In genomic region chr2:113240915-113241911, GRCh38 we compare ENCODE assay signal across 9 cellular contexts. TPM values are rescaled to one million over a fixed set of nuclear protein-coding genes. Genes with fewer than 3 reads are reported as not detected.
DNase-seq lines count a peak whose midpoint lies in the region; ATAC-seq, FAIRE-seq and TF ChIP-seq lines count a peak whose summit lies in the region.
"Had no signal": no experiment of that assay in that cellular context is flagged by ENCODE, and none has a peak within 500 bp of the region (broad histone marks: within the 10 kb centered on the region; RNA-seq: fewer than 3 reads in every experiment).

No MANE protein-coding gene starts in this region.

- WGBS in spleen, 5 donors = 52 to 83% (median 77%) methylated on average over 8 to 18 of the region's 18 CpGs

- H3K36me3 ChIP-seq in bronchial epithelial cell (ENCODE audit: control insufficient read depth, insufficient read depth, low read length) = no peaks in the 10 kb centered on the region
- peaks cover 0 to 28% (median 0%) of the 10 kb centered on the region in 6 donors for H3K36me3 ChIP-seq in spleen

- peaks cover 4 to 53% (median 21%) of the 10 kb centered on the region in 6 donors for H3K4me1 ChIP-seq in spleen

- FAIRE-seq in bronchial epithelial cell (lab: Jason Lieb, UNC) = peak; percentile 99

- no peak for TF ChIP-seq POLR2A in spleen (IDR thresholded peaks at IDR 0.05)

- no peaks in the 10 kb centered on the region for H3K9me3 Mint-ChIP-seq in memory B cell
- H3K9me3 Mint-ChIP-seq in stimulated activated effector memory CD8-positive, alpha-beta T cell treated with anti-CD3 and anti-CD28 coated beads, Interleukin-12 subunit alpha, Interleukin-12 subunit beta, amount 100 ng/mL, for 72 hours = no peaks in the 10 kb centered on the region
- H3K9me3 Mint-ChIP-seq: IgD-negative memory B cell had no signal

- intact Hi-C loops in spleen (cut with DNase I; ENCODE audit: low total_unique reads) = no loop called here

- H3K27ac Mint-ChIP-seq in memory B cell = peak overlapping the region; percentile 14
- peak overlapping the region; percentile 2 for H3K27ac Mint-ChIP-seq in stimulated activated effector memory CD8-positive, alpha-beta T cell treated with anti-CD3 and anti-CD28 coated beads, Interleukin-12 subunit alpha, Interleukin-12 subunit beta, amount 100 ng/mL, for 72 hours

- H3K27ac ChIP-seq in spleen = peak overlapping the region in 2 of 8 donors; percentile 34 to 60

- H3K36me3 Mint-ChIP-seq in memory B cell = no peaks in the 10 kb centered on the region
- H3K36me3 Mint-ChIP-seq in stimulated activated effector memory CD8-positive, alpha-beta T cell treated with anti-CD3 and anti-CD28 coated beads, Interleukin-12 subunit alpha, Interleukin-12 subunit beta, amount 100 ng/mL, for 72 hours = no peaks in the 10 kb centered on the region

- no peak overlapping the region for H3K4me3 Mint-ChIP-seq in memory B cell
- H3K4me3 Mint-ChIP-seq in stimulated activated effector memory CD8-positive, alpha-beta T cell treated with anti-CD3 and anti-CD28 coated beads, Interleukin-12 subunit alpha, Interleukin-12 subunit beta, amount 100 ng/mL, for 72 hours = peak overlapping the region; percentile 7
- H3K4me3 Mint-ChIP-seq: IgD-negative memory B cell had no signal

- ATAC-seq in memory B cell (ENCODE audit: low read depth) = no peak
- ATAC-seq in stimulated activated effector memory CD8-positive, alpha-beta T cell treated with anti-CD3 and anti-CD28 coated beads, Interleukin-12 subunit alpha, Interleukin-12 subunit beta, amount 100 ng/mL, for 72 hours = peak; percentile 98

- peak; percentile 98 for DNase-seq in GM04503 (ENCODE audit: low read depth)
- peak; percentile 8 for DNase-seq in SIG-M5 (lab: John Stamatoyannopoulos, UW)
- peak; percentile 100 for DNase-seq in bronchial epithelial cell (ENCODE audit: low read depth)
- no peak for DNase-seq in memory B cell (ENCODE audit: low spot score in 2 of 2)
- peak; percentile 18 to 66 for DNase-seq in stimulated activated effector memory CD8-positive, alpha-beta T cell treated with anti-CD3 and anti-CD28 coated beads, Interleukin-12 subunit alpha, Interleukin-12 subunit beta, amount 100 ng/mL, for 72 hours (ENCODE audit: low spot score in 2 of 2)
- no peak for DNase-seq in effector CD8-positive, alpha-beta T cell (lab: John Stamatoyannopoulos, UW)
- no peak for DNase-seq in spleen
- no peak for DNase-seq in putamen (ENCODE audit: low spot score)

- H3K27me3 Mint-ChIP-seq in memory B cell = peaks cover 3% of the 10 kb centered on the region

- H3K4me1 Mint-ChIP-seq in memory B cell = peaks cover 20% of the 10 kb centered on the region
- peaks cover 15% of the 10 kb centered on the region for H3K4me1 Mint-ChIP-seq in stimulated activated effector memory CD8-positive, alpha-beta T cell treated with anti-CD3 and anti-CD28 coated beads, Interleukin-12 subunit alpha, Interleukin-12 subunit beta, amount 100 ng/mL, for 72 hours
- H3K4me1 Mint-ChIP-seq: IgD-negative memory B cell had no signal

- H3K4me3 ChIP-seq in bronchial epithelial cell (ENCODE audit: low read depth, low read length) (no peak overlapping the region), spleen (no peak overlapping the region)

- H3K9me3 ChIP-seq in spleen = no peaks in the 10 kb centered on the region

- H3K27me3 ChIP-seq in bronchial epithelial cell (ENCODE audit: control insufficient read depth, insufficient read depth, low read length) (no peaks in the 10 kb centered on the region), spleen (replicated peaks in 1 of 7) (no peaks in the 10 kb centered on the region)

- TF ChIP-seq CTCF in bronchial epithelial cell (IDR thresholded peaks at IDR 0.05; ENCODE audit: insufficient read depth, low read length, severe bottlenecking) = no peak
- TF ChIP-seq CTCF in spleen (IDR thresholded peaks at IDR 0.05 in 8 of 11, conservative IDR thresholded peaks at IDR 0.05 in 3 of 11) = no peak

RNA-seq across cellular contexts. Expression of gene PAX8, which starts 37.5 kb away (rescaled TPM):
- 3.5 TPM in 1 of 2 replicates, not detected in the other for total RNA-seq in bronchial epithelial cell
- 1 to 10 TPM in 4 of 7 donors, under 1 TPM in 3; 0.09 to 2.8 (median 1.1) TPM for total RNA-seq in spleen
- polyA plus RNA-seq in spleen = 1 to 10 TPM in 1 of 3 donors, under 1 TPM in 2; 0.06 to 1.4 (median 0.08) TPM

Comparison
In these comparisons a context has a peak if more than half of its experiments do, and no peak if none do; other contexts are left out.
1. DNase-seq: peak in GM04503 (single experiment), SIG-M5 (single experiment), bronchial epithelial cell (single experiment) and stimulated activated effector memory CD8-positive, alpha-beta T cell treated with anti-CD3 and anti-CD28 coated beads, Interleukin-12 subunit alpha, Interleukin-12 subunit beta, amount 100 ng/mL, for 72 hours (2 of 2); none in memory B cell (0 of 2), effector CD8-positive, alpha-beta T cell (single experiment), spleen (single experiment) and putamen (single experiment).